ENCODE assay signal across 15 cellular contexts in genomic region chr16:83581082-83581481, GRCh38.
DNase-seq lines count a peak whose midpoint lies in the region; ATAC-seq and TF ChIP-seq lines count a peak whose summit lies in the region.
"Had no signal": no experiment of that assay in that cellular context is flagged by ENCODE, and none has a peak within 500 bp of the region (broad histone marks: within the 10 kb centered on the region; RNA-seq: fewer than 3 reads in every experiment).

No MANE protein-coding gene starts in this region.

- H3K9me3 ChIP-seq in OCI-LY3 (ENCODE audit: insufficient read depth, low read length) (no peaks in the 10 kb centered on the region), tibial artery (peaks cover 0 to under 1% (median 0%) of the 10 kb centered on the region in 3 donors)

- H3K36me3 ChIP-seq in OCI-LY3 (replicated peaks; ENCODE audit: low read depth, low read length) = no peaks in the 10 kb centered on the region
- no peaks in the 10 kb centered on the region for H3K36me3 ChIP-seq in tibial artery
- H3K36me3 ChIP-seq: vagina had no signal

- no peak overlapping the region for H2AFZ ChIP-seq in OCI-LY3 (ENCODE audit: low read depth, low read length)

- H3K4me1 ChIP-seq in OCI-LY3 (ENCODE audit: low read length) = peaks cover 25% of the 10 kb centered on the region
- H3K4me1 ChIP-seq in tibial artery = no peaks in the 10 kb centered on the region
- H3K4me1 ChIP-seq: vagina had no signal

- no peak overlapping the region for H3K4me3 ChIP-seq in OCI-LY3 (ENCODE audit: low read length)
- H3K4me3 ChIP-seq in tibial artery = no peak overlapping the region
- H3K4me3 ChIP-seq: vagina had no signal

- H4K20me1 ChIP-seq in OCI-LY3 (ENCODE audit: insufficient read depth, low read length) = peaks cover 3% of the 10 kb centered on the region; the same call in 1 of the 2 replicates

- H3K9ac ChIP-seq in OCI-LY3 (ENCODE audit: low read length) = no peak overlapping the region

- intact Hi-C loops in tibial artery (cut with DNase I; ENCODE audit: low total_unique reads) = no loop called here

- ATAC-seq in GM21390 (IDR thresholded peaks at IDR 0.05; ENCODE audit: unreplicated experiment) (peak; percentile 91), HG03039 (IDR thresholded peaks at IDR 0.05; ENCODE audit: unreplicated experiment) (peak; percentile 62), HG03280 (IDR thresholded peaks at IDR 0.05; ENCODE audit: unreplicated experiment) (no peak)
- ATAC-seq: left cardiac atrium had no signal

- H3K27me3 ChIP-seq in OCI-LY3 (ENCODE audit: low read depth, low read length) (peaks cover 61% of the 10 kb centered on the region), tibial artery (no peaks in the 10 kb centered on the region)
- H3K27me3 ChIP-seq: vagina had no signal

- in situ Hi-C loops in GM13977 (cut with MboI; ENCODE audit: low pct_unique_long_range_greater_than_20kb, low sequenced_read_pairs, unreplicated experiment) = no loop called here

- H3K79me2 ChIP-seq in OCI-LY3 (ENCODE audit: low read length) = no peaks in the 10 kb centered on the region

- TF ChIP-seq CTCF in GM13977 (IDR thresholded peaks at IDR 0.05; ENCODE audit: extremely low read depth, insufficient read depth, missing control alignments) (no peak), OCI-LY3 (IDR thresholded peaks at IDR 0.05; ENCODE audit: low read depth, low read length) (no peak), tibial artery (IDR thresholded peaks at IDR 0.05) (no peak)

- DNase-seq in GM13977 (ENCODE audit: low spot score) (peak; percentile 24), NOMO-1 treated with DMSO at 0.1 percent for 48 hours (lab: John Stamatoyannopoulos, UW; ENCODE audit: unreplicated experiment) (no peak), A172 (ENCODE audit: low spot score) (no peak), tibial artery (no peak)
- DNase-seq: activated gamma-delta T cell treated with Interleukin-2 at 50 U/mL for 16 hours; AML-193; effector CD8-positive, alpha-beta T cell; left cardiac atrium; NCI-H1436 treated with DMSO at 0.1 percent for 48 hours; NCI-H510A treated with DMSO at 0.1 percent for 48 hours had no signal

- peak overlapping the region; percentile 32 for H3K4me2 ChIP-seq in OCI-LY3 (ENCODE audit: low read length)

- H3K27ac ChIP-seq in OCI-LY3 (ENCODE audit: low read length) (no peak overlapping the region), tibial artery (no peak overlapping the region)
- H3K27ac ChIP-seq: vagina had no signal
